21 cellular contexts compared by ENCODE assay signal in the genomic region with DNA sequence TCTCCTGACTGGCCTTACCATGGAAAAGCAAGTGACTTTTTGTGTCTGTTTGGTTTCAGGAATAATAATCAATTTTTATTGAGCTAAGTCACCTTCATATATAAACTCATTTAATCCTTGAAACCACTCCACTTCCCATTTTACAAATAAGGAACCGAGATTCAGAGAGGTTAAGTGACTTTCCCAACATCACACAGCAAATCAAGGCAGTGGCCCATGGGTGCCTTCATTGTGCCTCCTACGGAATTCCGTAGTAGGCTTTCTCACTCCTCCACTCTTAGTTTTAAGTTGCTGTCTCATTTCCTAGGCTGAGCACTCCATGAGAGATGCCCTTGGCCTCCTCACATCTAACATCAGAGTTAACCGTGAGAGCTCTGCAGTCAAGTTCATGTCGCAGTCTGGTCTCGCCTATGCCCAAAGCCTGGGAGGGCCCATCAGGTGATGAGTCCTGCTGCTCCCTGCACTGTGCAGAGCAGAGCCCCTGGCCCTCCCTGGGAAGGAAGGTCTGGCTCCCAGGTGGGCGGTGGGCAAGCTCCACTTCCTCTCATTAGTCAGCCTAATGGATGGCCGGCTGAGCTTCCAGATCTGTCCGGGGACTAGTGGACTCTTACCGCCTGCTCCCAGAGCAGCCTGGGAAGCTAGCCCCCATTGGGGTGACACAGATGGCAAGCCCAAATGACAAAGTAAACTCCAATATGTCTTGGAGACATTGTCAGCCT.
"Had no signal": no experiment of that assay in that cellular context is flagged by ENCODE, and none has a peak within 500 bp of the region (broad histone marks: within the 10 kb centered on the region; RNA-seq: fewer than 3 reads in every experiment).

No MANE protein-coding gene starts in this region.

- H3K36me3 Mint-ChIP-seq: activated naive CD4-positive, alpha-beta T cell treated with anti-CD3 and anti-CD28 coated beads, Interleukin-2, amount 10 ng/mL, durations not matched to agents 7 days and 5 days had no signal

- H3K27me3 ChIP-seq: brain microvascular endothelial cell, esophagus squamous epithelium, tibial nerve had no signal

- H3K27ac ChIP-seq: brain microvascular endothelial cell, esophagus squamous epithelium, parathyroid adenoma, tibial nerve had no signal

- H3K4me1 ChIP-seq: esophagus squamous epithelium, parathyroid adenoma had no signal

- ATAC-seq: activated naive CD8-positive, alpha-beta T cell treated with anti-CD3 and anti-CD28 coated beads, Interleukin-2, amount 50 U/mL, for 24 hours; naive thymus-derived CD8-positive, alpha-beta T cell had no signal

- H3K27ac Mint-ChIP-seq: activated CD4-positive, alpha-beta memory T cell treated with anti-CD3 and anti-CD28 coated beads, Interleukin-2, amount 10 ng/mL, durations not matched to agents 7 days and 5 days; activated naive CD4-positive, alpha-beta T cell treated with anti-CD3 and anti-CD28 coated beads, Interleukin-2, amount 10 ng/mL, durations not matched to agents 7 days and 5 days; activated naive CD8-positive, alpha-beta T cell treated with anti-CD3 and anti-CD28 coated beads, Interleukin-2, amount 50 U/mL, for 24 hours; naive thymus-derived CD8-positive, alpha-beta T cell had no signal

- H3K4me3 ChIP-seq: esophagus squamous epithelium, tibial nerve had no signal

- H3K36me3 ChIP-seq: brain microvascular endothelial cell had no signal

- H3K9me3 ChIP-seq: esophagus squamous epithelium, tibial nerve had no signal

- H3K4me1 Mint-ChIP-seq: activated CD4-positive, alpha-beta memory T cell treated with anti-CD3 and anti-CD28 coated beads, Interleukin-2, amount 10 ng/mL, durations not matched to agents 7 days and 5 days; activated naive CD4-positive, alpha-beta T cell treated with anti-CD3 and anti-CD28 coated beads, Interleukin-2, amount 10 ng/mL, durations not matched to agents 7 days and 5 days; activated naive CD8-positive, alpha-beta T cell treated with anti-CD3 and anti-CD28 coated beads, Interleukin-2, amount 50 U/mL, for 24 hours had no signal

- H3K27me3 Mint-ChIP-seq: activated naive CD8-positive, alpha-beta T cell treated with anti-CD3 and anti-CD28 coated beads, Interleukin-2, amount 50 U/mL, for 24 hours; naive thymus-derived CD8-positive, alpha-beta T cell had no signal

- H3K4me3 Mint-ChIP-seq: activated CD4-positive, alpha-beta memory T cell treated with anti-CD3 and anti-CD28 coated beads, Interleukin-2, amount 10 ng/mL, durations not matched to agents 7 days and 5 days; activated naive CD4-positive, alpha-beta T cell treated with anti-CD3 and anti-CD28 coated beads, Interleukin-2, amount 10 ng/mL, durations not matched to agents 7 days and 5 days; activated naive CD8-positive, alpha-beta T cell treated with anti-CD3 and anti-CD28 coated beads, Interleukin-2, amount 50 U/mL, for 24 hours; naive thymus-derived CD8-positive, alpha-beta T cell had no signal

- H3K9me3 Mint-ChIP-seq: activated CD4-positive, alpha-beta memory T cell treated with anti-CD3 and anti-CD28 coated beads, Interleukin-2, amount 10 ng/mL, durations not matched to agents 7 days and 5 days; activated naive CD4-positive, alpha-beta T cell treated with anti-CD3 and anti-CD28 coated beads, Interleukin-2, amount 10 ng/mL, durations not matched to agents 7 days and 5 days; activated naive CD8-positive, alpha-beta T cell treated with anti-CD3 and anti-CD28 coated beads, Interleukin-2, amount 50 U/mL, for 24 hours; naive thymus-derived CD8-positive, alpha-beta T cell had no signal

- DNase-seq: activated CD4-positive, alpha-beta memory T cell treated with anti-CD3 and anti-CD28 coated beads, Interleukin-2, amount 10 ng/mL, durations not matched to agents 7 days and 5 days; activated CD4-positive, alpha-beta T cell treated with anti-CD3 and anti-CD28 coated beads for 48 hours; activated CD4-positive, CD25-positive, alpha-beta regulatory T cell; activated effector memory CD4-positive, alpha-beta T cell treated with Interleukin-2 at 50 U/mL for 16 hours; activated naive CD4-positive, alpha-beta T cell treated with anti-CD3 and anti-CD28 coated beads, Interleukin-2, amount 10 ng/mL, durations not matched to agents 7 days and 5 days; activated naive CD8-positive, alpha-beta T cell treated with anti-CD3 and anti-CD28 coated beads, Interleukin-2, amount 50 U/mL, for 24 hours; activated T-cell treated with anti-CD3 and anti-CD28 coated beads, Interleukin-2, amount 50 U/mL, for 48 hours; anterior cingulate cortex; brain microvascular endothelial cell; cortex of kidney; effector CD8-positive, alpha-beta T cell; esophagus squamous epithelium; mesendoderm; naive thymus-derived CD8-positive, alpha-beta T cell; stimulated activated CD4-positive, alpha-beta T cell treated with anti-CD3 and anti-CD28 coated beads, Interleukin-12 subunit alpha, Interleukin-12 subunit beta, amount 100 ng/mL, for 4 hours; stimulated activated CD4-positive, alpha-beta T cell treated with anti-CD3 and anti-CD28 coated beads, Interleukin-1b, Interleukin-23, amount 100 ng/mL, for 48 hours; stimulated activated naive CD4-positive, alpha-beta T cell; T-helper 1 cell; T-helper 9 cell had no signal
